In genomic region chr6:136783021-136783420, GRCh38 we compare ENCODE assay signal across 13 cellular contexts. TPM values are rescaled to one million over a fixed set of nuclear protein-coding genes. Genes with fewer than 3 reads are reported as not detected.
DNase-seq lines count a peak whose midpoint lies in the region; ATAC-seq and TF ChIP-seq lines count a peak whose summit lies in the region.
"Had no signal": no experiment of that assay in that cellular context is flagged by ENCODE, and none has a peak within 500 bp of the region (broad histone marks: within the 10 kb centered on the region; RNA-seq: fewer than 3 reads in every experiment).

No MANE protein-coding gene starts in this region.

- peaks cover 52% of the 10 kb centered on the region for H3K4me1 Mint-ChIP-seq in activated naive CD8-positive, alpha-beta T cell (ENCODE audit: low read depth)
- H3K4me1 Mint-ChIP-seq in activated naive CD8-positive, alpha-beta T cell treated with anti-CD3 and anti-CD28 coated beads for 36 hours: peaks cover 45% of the 10 kb centered on the region
- H3K4me1 Mint-ChIP-seq in activated T-helper 1 cell treated with anti-CD3 and anti-CD28 coated beads, Interleukin-12 subunit alpha, Interleukin-12 subunit beta, Interleukin-2, Interleukin-4 antibody, amounts not matched to agents 30 ng/mL and 10 ng/mL and 1 ng/mL, durations not matched to agents 14 hours and 24 hours and 36 hours (ENCODE audit: low read depth): peaks cover 77% of the 10 kb centered on the region

- H3K4me1 ChIP-seq in lower lobe of right lung (peaks cover 83% of the 10 kb centered on the region), upper lobe of right lung (peaks cover 75% of the 10 kb centered on the region), breast epithelium (peaks cover 0 to 7% of the 10 kb centered on the region in 2 donors)

- H3K27me3 ChIP-seq in lower lobe of right lung (ENCODE audit: low read depth): no peaks in the 10 kb centered on the region
- H3K27me3 ChIP-seq in upper lobe of right lung: no peaks in the 10 kb centered on the region
- H3K27me3 ChIP-seq in breast epithelium: no peaks in the 10 kb centered on the region
- H3K27me3 ChIP-seq: MG63 had no signal

- intact Hi-C loops in activated T-helper 1 cell treated with anti-CD3 and anti-CD28 coated beads, Interleukin-12 subunit alpha, Interleukin-12 subunit beta, Interleukin-2, Interleukin-4 antibody, amounts not matched to agents 30 ng/mL and 10 ng/mL and 1 ng/mL, durations not matched to agents 14 hours and 24 hours and 36 hours (cut with micrococcal nuclease): loop anchor here (10.0 kb wide), 1 partner anchor 1138 kb away; no protein-coding TSS in a partner anchor
- intact Hi-C loops in lower lobe of right lung (cut with DNase I) (no loop called here), upper lobe of right lung (cut with DNase I) (no loop called here), breast epithelium (cut with DNase I; ENCODE audit: low total_unique reads) (no loop called here)

- no peaks in the 10 kb centered on the region for H3K27me3 Mint-ChIP-seq in activated naive CD8-positive, alpha-beta T cell
- H3K27me3 Mint-ChIP-seq in activated naive CD8-positive, alpha-beta T cell treated with anti-CD3 and anti-CD28 coated beads for 36 hours: no peaks in the 10 kb centered on the region
- no peaks in the 10 kb centered on the region for H3K27me3 Mint-ChIP-seq in activated T-helper 1 cell treated with anti-CD3 and anti-CD28 coated beads, Interleukin-12 subunit alpha, Interleukin-12 subunit beta, Interleukin-2, Interleukin-4 antibody, amounts not matched to agents 30 ng/mL and 10 ng/mL and 1 ng/mL, durations not matched to agents 14 hours and 24 hours and 36 hours (ENCODE audit: insufficient read depth)

- H3K9me3 ChIP-seq in lower lobe of right lung (no peaks in the 10 kb centered on the region), upper lobe of right lung (no peaks in the 10 kb centered on the region), breast epithelium (no peaks in the 10 kb centered on the region)
- H3K9me3 ChIP-seq: MG63, prostate gland had no signal

- peak overlapping the region; percentile 5 for H3K27ac Mint-ChIP-seq in activated naive CD8-positive, alpha-beta T cell
- no peak overlapping the region for H3K27ac Mint-ChIP-seq in activated naive CD8-positive, alpha-beta T cell treated with anti-CD3 and anti-CD28 coated beads for 36 hours
- peak overlapping the region; percentile 88 for H3K27ac Mint-ChIP-seq in activated T-helper 1 cell treated with anti-CD3 and anti-CD28 coated beads, Interleukin-12 subunit alpha, Interleukin-12 subunit beta, Interleukin-2, Interleukin-4 antibody, amounts not matched to agents 30 ng/mL and 10 ng/mL and 1 ng/mL, durations not matched to agents 14 hours and 24 hours and 36 hours

- no peak overlapping the region for H3K4me3 ChIP-seq in lower lobe of right lung
- no peak overlapping the region for H3K4me3 ChIP-seq in upper lobe of right lung
- no peak overlapping the region for H3K4me3 ChIP-seq in breast epithelium
- H3K4me3 ChIP-seq: MG63, prostate gland had no signal

- in situ Hi-C loops in GM13976 (cut with MboI; ENCODE audit: low sequenced_read_pairs, unreplicated experiment): no loop called here

- TF ChIP-seq CTCF in lower lobe of right lung (IDR thresholded peaks at IDR 0.05) (no peak), upper lobe of right lung (IDR thresholded peaks at IDR 0.05) (no peak), GM13976 (IDR thresholded peaks at IDR 0.05; ENCODE audit: borderline replicate concordance, control extremely low read depth, extremely low read depth, insufficient read depth, missing control alignments) (no peak), breast epithelium (IDR thresholded peaks at IDR 0.05) (no peak)

- H3K27ac ChIP-seq in lower lobe of right lung (peak overlapping the region; percentile 70), upper lobe of right lung (peak overlapping the region; percentile 45), breast epithelium (peak overlapping the region in 1 of 2 donors; percentile 69)
- H3K27ac ChIP-seq: prostate gland had no signal

- peak overlapping the region; percentile 11 for H3K4me3 Mint-ChIP-seq in activated naive CD8-positive, alpha-beta T cell
- no peak overlapping the region for H3K4me3 Mint-ChIP-seq in activated naive CD8-positive, alpha-beta T cell treated with anti-CD3 and anti-CD28 coated beads for 36 hours
- no peak overlapping the region for H3K4me3 Mint-ChIP-seq in activated T-helper 1 cell treated with anti-CD3 and anti-CD28 coated beads, Interleukin-12 subunit alpha, Interleukin-12 subunit beta, Interleukin-2, Interleukin-4 antibody, amounts not matched to agents 30 ng/mL and 10 ng/mL and 1 ng/mL, durations not matched to agents 14 hours and 24 hours and 36 hours

- no peaks in the 10 kb centered on the region for H3K36me3 ChIP-seq in lower lobe of right lung
- H3K36me3 ChIP-seq in upper lobe of right lung: no peaks in the 10 kb centered on the region
- H3K36me3 ChIP-seq in breast epithelium: no peaks in the 10 kb centered on the region
- H3K36me3 ChIP-seq: MG63, prostate gland had no signal

- DNase-seq in activated naive CD8-positive, alpha-beta T cell treated with anti-CD3 and anti-CD28 coated beads for 36 hours: no peak
- no peak for DNase-seq in activated T-helper 1 cell treated with anti-CD3 and anti-CD28 coated beads, Interleukin-12 subunit alpha, Interleukin-12 subunit beta, Interleukin-2, Interleukin-4 antibody, amounts not matched to agents 30 ng/mL and 10 ng/mL and 1 ng/mL, durations not matched to agents 14 hours and 24 hours and 36 hours (ENCODE audit: low spot score)
- DNase-seq in lower lobe of right lung (no peak), upper lobe of right lung (no peak), AG20443 (ENCODE audit: low spot score) (no peak), GM13976 (ENCODE audit: low spot score) (no peak), breast epithelium (ENCODE audit: low spot score in 2 of 2) (no peak)
- DNase-seq: left cardiac atrium, MG63, NCI-H2029, NCI-H526 had no signal

- ATAC-seq in lower lobe of right lung: no peak
- no peak for ATAC-seq in upper lobe of right lung

- peaks cover 2% of the 10 kb centered on the region for H3K36me3 Mint-ChIP-seq in activated naive CD8-positive, alpha-beta T cell
- H3K36me3 Mint-ChIP-seq in activated naive CD8-positive, alpha-beta T cell treated with anti-CD3 and anti-CD28 coated beads for 36 hours: peaks cover 9% of the 10 kb centered on the region
- H3K36me3 Mint-ChIP-seq in activated T-helper 1 cell treated with anti-CD3 and anti-CD28 coated beads, Interleukin-12 subunit alpha, Interleukin-12 subunit beta, Interleukin-2, Interleukin-4 antibody, amounts not matched to agents 30 ng/mL and 10 ng/mL and 1 ng/mL, durations not matched to agents 14 hours and 24 hours and 36 hours (ENCODE audit: low read depth): peaks cover 23% of the 10 kb centered on the region

- TF ChIP-seq POLR2A in breast epithelium (IDR thresholded peaks at IDR 0.05): no peak

- H3K9me3 Mint-ChIP-seq in activated naive CD8-positive, alpha-beta T cell (ENCODE audit: low read depth): no peaks in the 10 kb centered on the region
- no peaks in the 10 kb centered on the region for H3K9me3 Mint-ChIP-seq in activated naive CD8-positive, alpha-beta T cell treated with anti-CD3 and anti-CD28 coated beads for 36 hours
- no peaks in the 10 kb centered on the region for H3K9me3 Mint-ChIP-seq in activated T-helper 1 cell treated with anti-CD3 and anti-CD28 coated beads, Interleukin-12 subunit alpha, Interleukin-12 subunit beta, Interleukin-2, Interleukin-4 antibody, amounts not matched to agents 30 ng/mL and 10 ng/mL and 1 ng/mL, durations not matched to agents 14 hours and 24 hours and 36 hours

RNA-seq across cellular contexts. Expression of gene MAP3K5, which starts 9.3 kb away (rescaled TPM):
- 1 to 10 TPM; 3.5 to 3.9 TPM for total RNA-seq in activated naive CD8-positive, alpha-beta T cell treated with anti-CD3 and anti-CD28 coated beads for 36 hours
- total RNA-seq in activated T-helper 1 cell treated with anti-CD3 and anti-CD28 coated beads, Interleukin-12 subunit alpha, Interleukin-12 subunit beta, Interleukin-2, Interleukin-4 antibody, amounts not matched to agents 30 ng/mL and 10 ng/mL and 1 ng/mL, durations not matched to agents 14 hours and 24 hours and 36 hours: 12.2 and 13.4 TPM in 2 replicates
- total RNA-seq in lower lobe of right lung: 32.0 TPM
- 32.5 TPM for total RNA-seq in upper lobe of right lung
- 10 to 100 TPM; 18.6 to 40.0 (median 33.2) TPM for total RNA-seq in breast epithelium

RNA-seq across cellular contexts. Expression of gene PEX7, which starts 39.4 kb away (rescaled TPM):
- total RNA-seq in activated naive CD8-positive, alpha-beta T cell treated with anti-CD3 and anti-CD28 coated beads for 36 hours: 1 to 10 TPM; 4.7 to 6.1 TPM
- 3.7 and 4.2 TPM in 2 replicates for total RNA-seq in activated T-helper 1 cell treated with anti-CD3 and anti-CD28 coated beads, Interleukin-12 subunit alpha, Interleukin-12 subunit beta, Interleukin-2, Interleukin-4 antibody, amounts not matched to agents 30 ng/mL and 10 ng/mL and 1 ng/mL, durations not matched to agents 14 hours and 24 hours and 36 hours
- 5.6 TPM for total RNA-seq in lower lobe of right lung
- 5.6 TPM for total RNA-seq in upper lobe of right lung
- total RNA-seq in breast epithelium: 10 to 100 TPM in 2 of 3 donors, 1 to 10 TPM in 1; 8.2 to 20.0 (median 19.3) TPM
